1 cellular context compared by ENCODE assay signal in the genomic region with DNA sequence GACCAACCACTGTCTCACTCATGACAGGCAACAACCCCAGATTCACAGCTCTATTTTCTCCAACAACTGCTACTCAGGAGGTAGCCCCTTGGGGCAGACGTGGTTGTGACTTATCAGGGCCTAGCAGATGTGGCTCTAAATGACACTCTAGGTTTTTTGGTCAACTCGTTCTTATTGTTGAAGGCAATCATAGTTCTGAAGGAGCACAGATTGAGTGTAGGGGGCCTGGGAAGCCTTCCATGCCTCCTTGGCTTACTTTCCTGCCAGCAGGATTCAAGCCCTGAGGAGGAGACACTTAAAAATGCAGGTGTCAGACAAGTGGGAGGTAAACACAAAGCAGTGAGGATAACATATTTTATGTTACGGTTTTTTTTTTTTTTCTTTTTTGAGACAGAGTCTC.
TF ChIP-seq lines count a peak whose summit lies in the region.

No MANE protein-coding gene starts in this region.

TF ChIP-seq in SK-N-SH treated with all-trans-retinoic acid at 6 μM for 48 hours, 23 proteins besides CTCF, POLR2A, EP300 and RAD21 (continued from another document):
- TF ChIP-seq, protein P1, sequence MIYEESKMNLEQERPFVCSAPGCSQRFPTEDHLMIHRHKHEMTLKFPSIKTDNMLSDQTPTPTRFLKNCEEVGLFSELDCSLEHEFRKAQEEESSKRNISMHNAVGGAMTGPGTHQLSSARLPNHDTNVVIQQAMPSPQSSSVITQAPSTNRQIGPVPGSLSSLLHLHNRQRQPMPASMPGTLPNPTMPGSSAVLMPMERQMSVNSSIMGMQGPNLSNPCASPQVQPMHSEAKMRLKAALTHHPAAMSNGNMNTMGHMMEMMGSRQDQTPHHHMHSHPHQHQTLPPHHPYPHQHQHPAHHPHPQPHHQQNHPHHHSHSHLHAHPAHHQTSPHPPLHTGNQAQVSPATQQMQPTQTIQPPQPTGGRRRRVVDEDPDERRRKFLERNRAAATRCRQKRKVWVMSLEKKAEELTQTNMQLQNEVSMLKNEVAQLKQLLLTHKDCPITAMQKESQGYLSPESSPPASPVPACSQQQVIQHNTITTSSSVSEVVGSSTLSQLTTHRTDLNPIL (CRISPR knock-in tag; IDR thresholded peaks at IDR 0.05; ENCODE audit: low read depth): no peak
- TF ChIP-seq, protein P2, sequence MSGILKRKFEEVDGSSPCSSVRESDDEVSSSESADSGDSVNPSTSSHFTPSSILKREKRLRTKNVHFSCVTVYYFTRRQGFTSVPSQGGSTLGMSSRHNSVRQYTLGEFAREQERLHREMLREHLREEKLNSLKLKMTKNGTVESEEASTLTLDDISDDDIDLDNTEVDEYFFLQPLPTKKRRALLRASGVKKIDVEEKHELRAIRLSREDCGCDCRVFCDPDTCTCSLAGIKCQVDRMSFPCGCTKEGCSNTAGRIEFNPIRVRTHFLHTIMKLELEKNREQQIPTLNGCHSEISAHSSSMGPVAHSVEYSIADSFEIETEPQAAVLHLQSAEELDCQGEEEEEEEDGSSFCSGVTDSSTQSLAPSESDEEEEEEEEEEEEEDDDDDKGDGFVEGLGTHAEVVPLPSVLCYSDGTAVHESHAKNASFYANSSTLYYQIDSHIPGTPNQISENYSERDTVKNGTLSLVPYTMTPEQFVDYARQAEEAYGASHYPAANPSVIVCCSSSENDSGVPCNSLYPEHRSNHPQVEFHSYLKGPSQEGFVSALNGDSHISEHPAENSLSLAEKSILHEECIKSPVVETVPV (CRISPR knock-in tag; IDR thresholded peaks at IDR 0.05): no peak
- TF ChIP-seq, protein P3, sequence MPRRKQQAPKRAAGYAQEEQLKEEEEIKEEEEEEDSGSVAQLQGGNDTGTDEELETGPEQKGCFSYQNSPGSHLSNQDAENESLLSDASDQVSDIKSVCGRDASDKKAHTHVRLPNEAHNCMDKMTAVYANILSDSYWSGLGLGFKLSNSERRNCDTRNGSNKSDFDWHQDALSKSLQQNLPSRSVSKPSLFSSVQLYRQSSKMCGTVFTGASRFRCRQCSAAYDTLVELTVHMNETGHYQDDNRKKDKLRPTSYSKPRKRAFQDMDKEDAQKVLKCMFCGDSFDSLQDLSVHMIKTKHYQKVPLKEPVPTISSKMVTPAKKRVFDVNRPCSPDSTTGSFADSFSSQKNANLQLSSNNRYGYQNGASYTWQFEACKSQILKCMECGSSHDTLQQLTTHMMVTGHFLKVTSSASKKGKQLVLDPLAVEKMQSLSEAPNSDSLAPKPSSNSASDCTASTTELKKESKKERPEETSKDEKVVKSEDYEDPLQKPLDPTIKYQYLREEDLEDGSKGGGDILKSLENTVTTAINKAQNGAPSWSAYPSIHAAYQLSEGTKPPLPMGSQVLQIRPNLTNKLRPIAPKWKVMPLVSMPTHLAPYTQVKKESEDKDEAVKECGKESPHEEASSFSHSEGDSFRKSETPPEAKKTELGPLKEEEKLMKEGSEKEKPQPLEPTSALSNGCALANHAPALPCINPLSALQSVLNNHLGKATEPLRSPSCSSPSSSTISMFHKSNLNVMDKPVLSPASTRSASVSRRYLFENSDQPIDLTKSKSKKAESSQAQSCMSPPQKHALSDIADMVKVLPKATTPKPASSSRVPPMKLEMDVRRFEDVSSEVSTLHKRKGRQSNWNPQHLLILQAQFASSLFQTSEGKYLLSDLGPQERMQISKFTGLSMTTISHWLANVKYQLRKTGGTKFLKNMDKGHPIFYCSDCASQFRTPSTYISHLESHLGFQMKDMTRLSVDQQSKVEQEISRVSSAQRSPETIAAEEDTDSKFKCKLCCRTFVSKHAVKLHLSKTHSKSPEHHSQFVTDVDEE (CRISPR knock-in tag; IDR thresholded peaks at IDR 0.05): no peak
